ENCODE assay signal across 9 cellular contexts in genomic region chrX:132737743-132738142, GRCh38.
DNase-seq lines count a peak whose midpoint lies in the region; ATAC-seq and TF ChIP-seq lines count a peak whose summit lies in the region.
"Had no signal": no experiment of that assay in that cellular context is flagged by ENCODE, and none has a peak within 500 bp of the region (broad histone marks: within the 10 kb centered on the region; RNA-seq: fewer than 3 reads in every experiment).

No MANE protein-coding gene starts in this region.

- ATAC-seq in HG03045 (IDR thresholded peaks at IDR 0.05; ENCODE audit: unreplicated experiment) (no peak), HG03139 (IDR thresholded peaks at IDR 0.05; ENCODE audit: unreplicated experiment) (no peak), HG03354 (IDR thresholded peaks at IDR 0.05; ENCODE audit: poor library complexity, severe bottlenecking, unreplicated experiment) (no peak)

- no peaks in the 10 kb centered on the region for H3K36me3 Mint-ChIP-seq in osteocyte (ENCODE audit: unreplicated experiment)

- TF ChIP-seq CTCF in osteocyte (IDR thresholded peaks at IDR 0.05), result no peak

- DNase-seq in Caki2 (ENCODE audit: low read depth) (peak; percentile 10), OCI-M1 (lab: John Stamatoyannopoulos, UW) (peak; percentile 16), activated gamma-delta T cell (lab: John Stamatoyannopoulos, UW) (peak; percentile 7), osteocyte (ENCODE audit: extremely low spot score, unreplicated experiment) (peak; percentile 67), hepatic stellate cell (ENCODE audit: low spot score) (no peak)
- DNase-seq: uterus had no signal

- in situ Hi-C loops in Caki2 (cut with HindIII; ENCODE audit: low pct_unique_long_range_greater_than_20kb, low sequenced_read_pairs), result no loop called here

- H3K4me1 Mint-ChIP-seq in osteocyte (ENCODE audit: unreplicated experiment), result no peaks in the 10 kb centered on the region

- no peak overlapping the region for H3K27ac Mint-ChIP-seq in osteocyte (ENCODE audit: unreplicated experiment)

- no peaks in the 10 kb centered on the region for H3K27me3 Mint-ChIP-seq in osteocyte (ENCODE audit: unreplicated experiment)

- no peaks in the 10 kb centered on the region for H3K9me3 Mint-ChIP-seq in osteocyte (ENCODE audit: unreplicated experiment)

- no peak overlapping the region for H3K4me3 Mint-ChIP-seq in osteocyte (ENCODE audit: unreplicated experiment)
